ENCODE assay signal across 16 cellular contexts in the genomic region with DNA sequence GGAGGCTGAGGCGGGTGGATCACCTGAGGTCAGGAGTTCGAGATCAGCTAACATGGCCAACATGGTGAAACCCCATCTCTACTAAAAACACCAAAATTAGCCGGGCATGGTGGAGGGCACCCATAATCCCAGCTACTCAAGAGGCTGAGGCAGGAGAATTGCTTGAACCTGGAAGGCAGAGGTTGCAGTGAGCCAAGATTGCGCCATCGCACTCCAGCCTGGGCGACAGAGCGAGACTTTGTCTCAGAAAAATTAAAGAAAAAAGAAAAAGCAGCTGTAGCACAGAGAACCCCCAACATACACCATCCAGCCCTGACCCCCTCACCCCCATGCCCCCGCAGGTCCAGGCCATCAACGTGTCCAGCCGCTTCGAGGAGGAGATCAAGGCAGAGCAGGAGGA. TPM values are rescaled to one million over a fixed set of nuclear protein-coding genes. Genes with fewer than 3 reads are reported as not detected.
"Had no signal": no experiment of that assay in that cellular context is flagged by ENCODE, and none has a peak within 500 bp of the region (broad histone marks: within the 10 kb centered on the region; RNA-seq: fewer than 3 reads in every experiment).

No MANE protein-coding gene starts in this region.

RNA-seq across cellular contexts. Expression of a gene that starts 10.0 kb away (rescaled TPM):
- total RNA-seq: chondrocyte, esophagus mucosa, fibroblast of lung, frontal cortex, glomerular endothelial cell, liver, lung microvascular endothelial cell, osteocyte, pulmonary artery endothelial cell had no signal
- polyA plus RNA-seq: fibroblast of lung; heart left ventricle; liver; naive thymus-derived CD4-positive, alpha-beta T cell had no signal

RNA-seq across cellular contexts. Expression of a gene that starts 28.3 kb away (rescaled TPM):
- total RNA-seq: chondrocyte; dorsolateral prefrontal cortex; fibroblast of lung; frontal cortex; glomerular endothelial cell; liver; lung microvascular endothelial cell; mononuclear cell; naive thymus-derived CD4-positive, alpha-beta T cell; osteocyte; pulmonary artery endothelial cell; uterus had no signal
- polyA plus RNA-seq: fibroblast of lung; heart left ventricle; liver; naive thymus-derived CD4-positive, alpha-beta T cell had no signal

RNA-seq across cellular contexts. Expression of a gene that starts 47.7 kb away (rescaled TPM):
- total RNA-seq: chondrocyte; dorsolateral prefrontal cortex; esophagus mucosa; fibroblast of lung; frontal cortex; glomerular endothelial cell; heart left ventricle; liver; lung microvascular endothelial cell; mesenteric fat pad; mononuclear cell; naive thymus-derived CD4-positive, alpha-beta T cell; osteocyte; pulmonary artery endothelial cell; sciatic nerve; uterus had no signal
- polyA plus RNA-seq: fibroblast of lung; heart left ventricle; liver; naive thymus-derived CD4-positive, alpha-beta T cell had no signal
